9 cellular contexts compared by ENCODE assay signal in genomic region chr2:170713280-170714155, GRCh38. TPM values are rescaled to one million over a fixed set of nuclear protein-coding genes. Genes with fewer than 3 reads are reported as not detected.
DNase-seq lines count a peak whose midpoint lies in the region; TF ChIP-seq lines count a peak whose summit lies in the region.
"Had no signal": no experiment of that assay in that cellular context is flagged by ENCODE, and none has a peak within 500 bp of the region (broad histone marks: within the 10 kb centered on the region; RNA-seq: fewer than 3 reads in every experiment).

No MANE protein-coding gene starts in this region.

- intact Hi-C loops in breast epithelium (cut with DNase I; ENCODE audit: low total_unique reads) (no loop called here), vagina (cut with DNase I) (loop anchor here (10.0 kb wide), 1 partner anchor 101 kb away; the partner anchor contains the start of gene GAD1)

- H3K27me3 ChIP-seq in breast epithelium (peaks cover 10 to 67% of the 10 kb centered on the region in 2 donors), mucosa of stomach (ENCODE audit: control insufficient read depth, insufficient read depth, low read length) (peaks cover 78% of the 10 kb centered on the region), vagina (peaks cover 12% of the 10 kb centered on the region)

- TF ChIP-seq CTCF in breast epithelium (IDR thresholded peaks at IDR 0.05) (no peak), vagina (IDR thresholded peaks at IDR 0.05) (no peak)

- H3K4me3 ChIP-seq in breast epithelium (peak overlapping the region; percentile 47 to 82 (median 56)), mucosa of stomach (ENCODE audit: low read length) (peak overlapping the region; percentile 41), vagina (peak overlapping the region; percentile 45 to 62)

- peaks cover 0 to 25% of the 10 kb centered on the region in 2 donors for H3K4me1 ChIP-seq in breast epithelium
- peaks cover 26% of the 10 kb centered on the region for H3K4me1 ChIP-seq in mucosa of stomach (ENCODE audit: control insufficient read depth, insufficient read depth, low read length)
- peaks cover 28% of the 10 kb centered on the region for H3K4me1 ChIP-seq in vagina

- DNase-seq in stimulated activated CD4-positive, alpha-beta T cell treated with anti-CD3 and anti-CD28 coated beads, Interleukin-2, amount 100 ng/mL, for 24 hours = peak; percentile 19 to 31
- DNase-seq in stimulated activated CD4-positive, alpha-beta T cell treated with anti-CD3 and anti-CD28 coated beads, Interleukin-2, amount 100 ng/mL, for 48 hours = no peak
- DNase-seq in breast epithelium (ENCODE audit: low spot score in 2 of 2) (no peak), vagina (ENCODE audit: extremely low spot score in 2 of 2) (no peak), AG08396 (ENCODE audit: low spot score) (no peak), NCI-H146 treated with DMSO at 0.1 percent for 48 hours (lab: John Stamatoyannopoulos, UW; ENCODE audit: unreplicated experiment) (no peak), NCI-H510A treated with DMSO at 0.1 percent for 48 hours (lab: John Stamatoyannopoulos, UW) (no peak)
- DNase-seq: NCI-H2171 had no signal

- H3K9ac ChIP-seq in mucosa of stomach (ENCODE audit: low read length) = peak overlapping the region; percentile 74

- H3K36me3 ChIP-seq in breast epithelium = no peaks in the 10 kb centered on the region
- H3K36me3 ChIP-seq in mucosa of stomach (ENCODE audit: control insufficient read depth, insufficient read depth, low read length) = no peaks in the 10 kb centered on the region
- no peaks in the 10 kb centered on the region for H3K36me3 ChIP-seq in vagina

- TF ChIP-seq POLR2A in breast epithelium (IDR thresholded peaks at IDR 0.05) (no peak), vagina (IDR thresholded peaks at IDR 0.05) (no peak)

- H3K27ac ChIP-seq in breast epithelium (peak overlapping the region in 1 of 2 donors; percentile 76), vagina (peak overlapping the region; percentile 62)

- H3K9me3 ChIP-seq in breast epithelium (no peaks in the 10 kb centered on the region), mucosa of stomach (ENCODE audit: control insufficient read depth, low read length) (no peaks in the 10 kb centered on the region), vagina (no peaks in the 10 kb centered on the region)

RNA-seq across cellular contexts. Expression of gene SP5, which starts 1.6 kb away (rescaled TPM):
- total RNA-seq in breast epithelium (1 to 10 TPM; 1.5 to 7.9 (median 5.8) TPM), vagina (1.7 TPM)

RNA-seq across cellular contexts. Expression of gene ERICH2, which starts 56.7 kb away (rescaled TPM):
- under 1 TPM in 1 of 3 donors, not detected in 2; 0.80 TPM for total RNA-seq in breast epithelium
- total RNA-seq in vagina = not detected

Comparison
In these comparisons a context has a peak if more than half of its experiments do, and no peak if none do; other contexts are left out.
1. DNase-seq: peak in stimulated activated CD4-positive, alpha-beta T cell treated with anti-CD3 and anti-CD28 coated beads, Interleukin-2, amount 100 ng/mL, for 24 hours (2 of 2); none in stimulated activated CD4-positive, alpha-beta T cell treated with anti-CD3 and anti-CD28 coated beads, Interleukin-2, amount 100 ng/mL, for 48 hours (0 of 2), breast epithelium (0 of 2), vagina (0 of 2), AG08396 (single experiment), NCI-H146 treated with DMSO at 0.1 percent for 48 hours (single experiment) and NCI-H510A treated with DMSO at 0.1 percent for 48 hours (single experiment).
2. Peak in every context shown above with its lines, with median percentiles within 50 percentile points of each other: H3K4me3 ChIP-seq.